In genomic region chr14:68250950-68251765, GRCh38 we compare ENCODE assay signal across 10 cellular contexts.
DNase-seq lines count a peak whose midpoint lies in the region; ATAC-seq, FAIRE-seq and TF ChIP-seq lines count a peak whose summit lies in the region.
"Had no signal": no experiment of that assay in that cellular context is flagged by ENCODE, and none has a peak within 500 bp of the region (broad histone marks: within the 10 kb centered on the region; RNA-seq: fewer than 3 reads in every experiment).

No MANE protein-coding gene starts in this region.

- no peak for ATAC-seq in A549
- ATAC-seq in HG03045 (IDR thresholded peaks at IDR 0.05; ENCODE audit: unreplicated experiment): no peak
- ATAC-seq in HG02884 (IDR thresholded peaks at IDR 0.05; ENCODE audit: unreplicated experiment): no peak
- ATAC-seq: sciatic nerve had no signal

- DNase-seq in A549 (ENCODE audit: low read depth in 1 of 2, low spot score in 1 of 2): no peak
- DNase-seq in GM19239 (ENCODE audit: insufficient read length, low spot score): no peak
- no peak for DNase-seq in ascending aorta (ENCODE audit: low spot score in 2 of 2)
- no peak for DNase-seq in HEK293T (ENCODE audit: extremely low spot score)
- no peak for DNase-seq in mesenteric fat pad (ENCODE audit: low spot score)
- DNase-seq: effector CD8-positive, alpha-beta T cell had no signal

- no peak overlapping the region for H3K9ac ChIP-seq in mucosa of rectum (ENCODE audit: low read depth in 1 of 2, low read length in 2 of 2)

- TF ChIP-seq POLR2A in A549 (IDR thresholded peaks at IDR 0.05; ENCODE audit: low read length): no peak

- intact Hi-C loops in ascending aorta (cut with DNase I): loop anchor here (5.0 kb wide), 1 partner anchor 56 kb away; no protein-coding TSS in a partner anchor

- H3K4me3 ChIP-seq in A549: no peak overlapping the region
- H3K4me3 ChIP-seq in ascending aorta: no peak overlapping the region
- H3K4me3 ChIP-seq in mucosa of rectum (ENCODE audit: low read length in 2 of 2): no peak overlapping the region

- H3K27ac ChIP-seq in A549: peak overlapping the region; percentile 95 to 97
- H3K27ac ChIP-seq in ascending aorta: peak overlapping the region; percentile 91 to 92
- H3K27ac ChIP-seq in mucosa of rectum (ENCODE audit: low read depth in 2 of 2, low read length in 2 of 2): peak overlapping the region; percentile 25 to 64

- peak in 1 of 2 experiments; percentile 35; a peak in 3 of 5 replicates for TF ChIP-seq RAD21 in A549 (conservative IDR thresholded peaks at IDR 0.05 in 1 of 2, IDR thresholded peaks at IDR 0.05 in 1 of 2)

- H3K9me3 ChIP-seq in A549 (no peaks in the 10 kb centered on the region), ascending aorta (no peaks in the 10 kb centered on the region), mucosa of rectum (ENCODE audit: control insufficient read depth in 2 of 2, low read length in 2 of 2) (no peaks in the 10 kb centered on the region)

- FAIRE-seq in A549 (lab: Jason Lieb, UNC) (peak; percentile 13), GM19239 (lab: Jason Lieb, UNC) (peak; percentile 91)

- WGBS in A549 (ENCODE audit: missing lambda C conversion rate): 86% methylated on average over 4 of the region's 4 CpGs

- H3K4me2 ChIP-seq in A549: peak overlapping the region; percentile 61

- no peak for TF ChIP-seq EP300 in A549 (IDR thresholded peaks at IDR 0.05)

- peak; percentile 14; the same call in 1 of the 3 replicates for TF ChIP-seq CTCF in A549 (IDR thresholded peaks at IDR 0.05)
- no peak for TF ChIP-seq CTCF in ascending aorta (IDR thresholded peaks at IDR 0.05)

- POLR2A ChIA-PET in A549 (lab: Yijun Ruan, JAX) (interaction anchor here (1.0 to 9.6 kb wide), 2 partner anchors 60 to 538 kb away, joined by 4 to 142 read pairs; partner anchors contain the start of gene ZFP36L1), HEK293T (lab: Yijun Ruan, JAX) (interaction anchor here (0.9 kb wide), 1 partner anchor 563 kb away, joined by 3 read pairs; no protein-coding TSS in a partner anchor)

- H3K27me3 ChIP-seq in ascending aorta (no peaks in the 10 kb centered on the region), mucosa of rectum (ENCODE audit: control insufficient read depth in 2 of 2, insufficient read depth in 2 of 2, low read length in 2 of 2) (no peaks in the 10 kb centered on the region)

- H3K4me1 ChIP-seq in A549: peaks cover 91% of the 10 kb centered on the region
- H3K4me1 ChIP-seq in ascending aorta: peaks cover 13 to 58% of the 10 kb centered on the region in 2 donors
- peaks cover 27 to 41% of the 10 kb centered on the region in 2 donors for H3K4me1 ChIP-seq in mucosa of rectum (ENCODE audit: control insufficient read depth in 2 of 2, insufficient read depth in 2 of 2, low read length in 2 of 2)

- H3K36me3 ChIP-seq in ascending aorta (no peaks in the 10 kb centered on the region), mucosa of rectum (ENCODE audit: control insufficient read depth in 2 of 2, insufficient read depth in 2 of 2, low read length in 2 of 2) (no peaks in the 10 kb centered on the region)

- CTCF ChIA-PET in A549 (lab: Yijun Ruan, JAX): interaction anchor here (1.0 to 13.3 kb wide), 7 partner anchors 9 to 593 kb away, joined by 3 to 162 read pairs (median 10); partner anchors contain the start of gene ZFP36L1
- CTCF ChIA-PET in HEK293T (lab: Yijun Ruan, JAX): interaction anchor here (0.6 to 0.7 kb wide), 2 partner anchors 25 to 566 kb away, joined by 4 to 9 read pairs; no protein-coding TSS in a partner anchor

TF ChIP-seq in A549, 52 proteins besides CTCF, POLR2A, EP300 and RAD21:
- TF ChIP-seq SREBF2 (IDR thresholded peaks at IDR 0.05) (no peak), HOXB5 (CRISPR knock-in tag; IDR thresholded peaks at IDR 0.05) (no peak), FOXS1 (CRISPR knock-in tag; IDR thresholded peaks at IDR 0.05) (no peak), NR3C1 (IDR thresholded peaks at IDR 0.05) (no peak), FOSL2 (IDR thresholded peaks at IDR 0.05) (no peak), FOSL2 (CRISPR knock-in tag; IDR thresholded peaks at IDR 0.05) (no peak), HDAC2 (IDR thresholded peaks at IDR 0.05) (no peak), RNF2 (IDR thresholded peaks at IDR 0.05; ENCODE audit: borderline replicate concordance, low read depth) (no peak), JUN (IDR thresholded peaks at IDR 0.05) (no peak), CBX2 (IDR thresholded peaks at IDR 0.05; ENCODE audit: borderline replicate concordance, low read depth) (no peak), MAFK (IDR thresholded peaks at IDR 0.05; ENCODE audit: partially characterized antibody) (no peak), CHD4 (IDR thresholded peaks at IDR 0.05; ENCODE audit: borderline replicate concordance) (no peak), HMGXB4 (CRISPR knock-in tag; IDR thresholded peaks at IDR 0.05; ENCODE audit: borderline replicate concordance) (no peak), MYC (IDR thresholded peaks at IDR 0.05; ENCODE audit: borderline replicate concordance, low read length) (no peak)

TF ChIP-seq in HEK293T, 16 proteins besides CTCF, POLR2A, EP300 and RAD21:
- TF ChIP-seq TARDBP (IDR thresholded peaks at IDR 0.05) (no peak), FOXA1 (IDR thresholded peaks at IDR 0.05) (no peak), ZNF384 (IDR thresholded peaks at IDR 0.05) (no peak)
TF ChIP-seq in HEK293T: peak in this region for 0.

Comparison
In these comparisons a context has a peak if more than half of its experiments do, and no peak if none do; other contexts are left out.
1. H3K27ac ChIP-seq: peak in every context shown above with its lines; median percentile 96 in A549; 92 in ascending aorta; 44 in mucosa of rectum.